In the genomic region with DNA sequence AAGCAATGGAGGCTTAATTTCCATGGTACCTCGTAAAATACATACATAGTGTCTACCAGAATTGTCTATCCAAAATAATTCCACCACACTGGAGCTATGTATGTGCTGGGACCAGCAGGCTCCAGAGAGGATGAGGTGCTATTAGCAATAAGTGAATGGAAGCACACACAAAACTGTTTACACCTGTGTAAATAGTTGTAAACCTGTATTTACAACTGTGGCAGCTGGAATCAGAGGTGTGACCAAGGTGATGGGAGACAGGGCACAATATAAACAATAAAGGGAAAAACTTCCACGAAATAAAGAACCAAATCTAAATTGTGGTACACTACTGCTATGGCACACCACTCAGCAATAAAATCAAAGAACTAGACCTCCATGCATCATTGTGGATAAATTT, we compare ENCODE assay signal across 21 cellular contexts. TPM values are rescaled to one million over a fixed set of nuclear protein-coding genes. Genes with fewer than 3 reads are reported as not detected.
DNase-seq lines count a peak whose midpoint lies in the region; ATAC-seq, FAIRE-seq and TF ChIP-seq lines count a peak whose summit lies in the region.
"Had no signal": no experiment of that assay in that cellular context is flagged by ENCODE, and none has a peak within 500 bp of the region (broad histone marks: within the 10 kb centered on the region; RNA-seq: fewer than 3 reads in every experiment).

No MANE protein-coding gene starts in this region.

- no peak for ATAC-seq in T-helper 17 cell
- no peak for ATAC-seq in stimulated activated effector memory CD8-positive, alpha-beta T cell treated with anti-CD3 and anti-CD28 coated beads, Interleukin-12 subunit alpha, Interleukin-12 subunit beta, amount 100 ng/mL, for 72 hours
- ATAC-seq in upper lobe of right lung, result no peak
- ATAC-seq in GM21360 (IDR thresholded peaks at IDR 0.05; ENCODE audit: unreplicated experiment), result no peak
- ATAC-seq: activated CD8-positive, alpha-beta T cell treated with anti-CD3 and anti-CD28 coated beads for 36 hours; right cardiac atrium; stimulated activated naive CD8-positive, alpha-beta T cell treated with anti-CD3 and anti-CD28 coated beads, Interleukin-15, Interleukin-2, amounts not matched to agents 100 U/mL and 50 U/mL, for 24 hours had no signal

- no peak for FAIRE-seq in small intestine (lab: Jason Lieb, UNC)
- FAIRE-seq: TTC549 had no signal

- H3K4me1 Mint-ChIP-seq in activated CD4-positive, alpha-beta T cell treated with anti-CD3 and anti-CD28 coated beads, Interleukin-2, amount 10 ng/mL, durations not matched to agents 7 days and 5 days, result peaks cover 34% of the 10 kb centered on the region
- peaks cover 28% of the 10 kb centered on the region for H3K4me1 Mint-ChIP-seq in T-helper 17 cell
- H3K4me1 Mint-ChIP-seq in stimulated activated effector memory CD8-positive, alpha-beta T cell treated with anti-CD3 and anti-CD28 coated beads, Interleukin-12 subunit alpha, Interleukin-12 subunit beta, amount 100 ng/mL, for 72 hours, result peaks cover 41% of the 10 kb centered on the region

- 19 to 60% (median 54%) methylated on average over 2 of the region's 2 CpGs for WGBS in small intestine, 3 donors

- DNase-seq in activated CD4-positive, alpha-beta T cell treated with anti-CD3 and anti-CD28 coated beads, Interleukin-2, amount 10 ng/mL, durations not matched to agents 7 days and 5 days, result no peak
- no peak for DNase-seq in activated CD4-positive, alpha-beta T cell treated with anti-CD3 and anti-CD28 coated beads for 48 hours
- DNase-seq in T-helper 17 cell, result no peak
- peak; percentile 23 for DNase-seq in small intestine
- no peak for DNase-seq in stimulated activated effector memory CD8-positive, alpha-beta T cell treated with anti-CD3 and anti-CD28 coated beads, Interleukin-12 subunit alpha, Interleukin-12 subunit beta, amount 100 ng/mL, for 72 hours (ENCODE audit: low spot score in 2 of 2)
- DNase-seq in upper lobe of right lung, result no peak
- DNase-seq: activated CD8-positive, alpha-beta T cell treated with anti-CD3 and anti-CD28 coated beads for 36 hours; activated naive CD8-positive, alpha-beta T cell treated with anti-CD3 and anti-CD28 coated beads, Interleukin-2, amount 10 ng/mL, durations not matched to agents 7 days and 5 days; activated T-cell treated with anti-CD3 and anti-CD28 coated beads, Interleukin-2, amount 50 U/mL, for 48 hours; brain microvascular endothelial cell; foreskin fibroblast; GOT3; NK-92 treated with Interleukin-12 subunit alpha and Interleukin-12 subunit beta, amount 100 ng/mL, for 24 hours; right cardiac atrium; stimulated activated naive CD8-positive, alpha-beta T cell treated with anti-CD3 and anti-CD28 coated beads, Interleukin-15, Interleukin-2, amounts not matched to agents 100 U/mL and 50 U/mL, for 24 hours had no signal

- intact Hi-C loops in upper lobe of right lung (cut with DNase I), result no loop called here

- H3K27ac ChIP-seq in HEK293 (ENCODE audit: extremely low read depth, low read depth, low read length) (no peak overlapping the region), small intestine (ENCODE audit: low read depth in 1 of 2, low read length in 1 of 2) (no peak overlapping the region), upper lobe of right lung (no peak overlapping the region)
- H3K27ac ChIP-seq: brain microvascular endothelial cell, SK-N-MC had no signal

- no peak overlapping the region for H3K4me3 Mint-ChIP-seq in activated CD4-positive, alpha-beta T cell treated with anti-CD3 and anti-CD28 coated beads, Interleukin-2, amount 10 ng/mL, durations not matched to agents 7 days and 5 days
- H3K4me3 Mint-ChIP-seq in T-helper 17 cell, result no peak overlapping the region
- no peak overlapping the region for H3K4me3 Mint-ChIP-seq in stimulated activated effector memory CD8-positive, alpha-beta T cell treated with anti-CD3 and anti-CD28 coated beads, Interleukin-12 subunit alpha, Interleukin-12 subunit beta, amount 100 ng/mL, for 72 hours
- H3K4me3 Mint-ChIP-seq: activated CD8-positive, alpha-beta T cell treated with anti-CD3 and anti-CD28 coated beads for 36 hours; activated naive CD8-positive, alpha-beta T cell treated with anti-CD3 and anti-CD28 coated beads, Interleukin-2, amount 10 ng/mL, durations not matched to agents 7 days and 5 days; type B pancreatic cell had no signal

- H3K27me3 Mint-ChIP-seq in activated CD4-positive, alpha-beta T cell treated with anti-CD3 and anti-CD28 coated beads, Interleukin-2, amount 10 ng/mL, durations not matched to agents 7 days and 5 days, result no peaks in the 10 kb centered on the region
- H3K27me3 Mint-ChIP-seq in T-helper 17 cell, result no peaks in the 10 kb centered on the region
- H3K27me3 Mint-ChIP-seq: activated CD8-positive, alpha-beta T cell treated with anti-CD3 and anti-CD28 coated beads for 36 hours; activated naive CD8-positive, alpha-beta T cell treated with anti-CD3 and anti-CD28 coated beads, Interleukin-2, amount 10 ng/mL, durations not matched to agents 7 days and 5 days; type B pancreatic cell had no signal

- H3K9me3 Mint-ChIP-seq in activated CD4-positive, alpha-beta T cell treated with anti-CD3 and anti-CD28 coated beads, Interleukin-2, amount 10 ng/mL, durations not matched to agents 7 days and 5 days, result peaks cover 12% of the 10 kb centered on the region
- no peaks in the 10 kb centered on the region for H3K9me3 Mint-ChIP-seq in stimulated activated effector memory CD8-positive, alpha-beta T cell treated with anti-CD3 and anti-CD28 coated beads, Interleukin-12 subunit alpha, Interleukin-12 subunit beta, amount 100 ng/mL, for 72 hours
- H3K9me3 Mint-ChIP-seq: type B pancreatic cell had no signal

- POLR2A ChIA-PET in activated CD4-positive, alpha-beta T cell treated with anti-CD3 and anti-CD28 coated beads, Interleukin-2, amount 10 ng/mL, durations not matched to agents 7 days and 5 days (lab: Charles Lee), result no interaction called here
- POLR2A ChIA-PET in HEK293 (lab: Yijun Ruan, JAX), result no interaction called here

- CTCF ChIA-PET in activated CD4-positive, alpha-beta T cell treated with anti-CD3 and anti-CD28 coated beads, Interleukin-2, amount 10 ng/mL, durations not matched to agents 7 days and 5 days (lab: Charles Lee), result no interaction called here
- CTCF ChIA-PET in HEK293 (lab: Yijun Ruan, JAX), result interaction anchor here (1.4 kb wide), 1 partner anchor 9 kb away, joined by 9 read pairs; no protein-coding TSS in a partner anchor

- no peak overlapping the region for H3K4me3 ChIP-seq in HEK293 (ENCODE audit: low read depth, low read length)
- H3K4me3 ChIP-seq in small intestine (ENCODE audit: low read depth in 1 of 2, low read length in 2 of 2), result no peak overlapping the region
- H3K4me3 ChIP-seq in upper lobe of right lung, result no peak overlapping the region
- H3K4me3 ChIP-seq: SK-N-MC had no signal

- H3K27me3 ChIP-seq in small intestine (ENCODE audit: control insufficient read depth in 2 of 2, insufficient read depth in 2 of 2, low read length in 2 of 2) (no peaks in the 10 kb centered on the region), upper lobe of right lung (no peaks in the 10 kb centered on the region)
- H3K27me3 ChIP-seq: brain microvascular endothelial cell had no signal

- peaks cover 53% of the 10 kb centered on the region for H3K36me3 Mint-ChIP-seq in activated CD4-positive, alpha-beta T cell treated with anti-CD3 and anti-CD28 coated beads, Interleukin-2, amount 10 ng/mL, durations not matched to agents 7 days and 5 days (ENCODE audit: low read depth)
- H3K36me3 Mint-ChIP-seq in T-helper 17 cell (ENCODE audit: low read depth), result peaks cover 13% of the 10 kb centered on the region
- H3K36me3 Mint-ChIP-seq in stimulated activated effector memory CD8-positive, alpha-beta T cell treated with anti-CD3 and anti-CD28 coated beads, Interleukin-12 subunit alpha, Interleukin-12 subunit beta, amount 100 ng/mL, for 72 hours, result peaks cover 38% of the 10 kb centered on the region

- peak overlapping the region; percentile 21 for H3K27ac Mint-ChIP-seq in activated CD4-positive, alpha-beta T cell treated with anti-CD3 and anti-CD28 coated beads, Interleukin-2, amount 10 ng/mL, durations not matched to agents 7 days and 5 days
- H3K27ac Mint-ChIP-seq in T-helper 17 cell, result peak overlapping the region; percentile 12
- no peak overlapping the region for H3K27ac Mint-ChIP-seq in stimulated activated effector memory CD8-positive, alpha-beta T cell treated with anti-CD3 and anti-CD28 coated beads, Interleukin-12 subunit alpha, Interleukin-12 subunit beta, amount 100 ng/mL, for 72 hours
- H3K27ac Mint-ChIP-seq: activated CD8-positive, alpha-beta T cell treated with anti-CD3 and anti-CD28 coated beads for 36 hours; activated naive CD8-positive, alpha-beta T cell treated with anti-CD3 and anti-CD28 coated beads, Interleukin-2, amount 10 ng/mL, durations not matched to agents 7 days and 5 days; type B pancreatic cell had no signal

- H3K4me1 ChIP-seq in HEK293 (ENCODE audit: control insufficient read depth, insufficient read depth, low read length) (peaks cover 12% of the 10 kb centered on the region; the same call in 1 of the 2 replicates), small intestine (ENCODE audit: control insufficient read depth in 2 of 2, insufficient read depth in 1 of 2, low read depth in 1 of 2, low read length in 1 of 2) (peaks cover 0 to 8% of the 10 kb centered on the region in 2 donors), upper lobe of right lung (peaks cover 17% of the 10 kb centered on the region)

- TF ChIP-seq CTCF in HEK293 (tag by site-specific recombination; IDR thresholded peaks at IDR 0.05), result no peak
- TF ChIP-seq CTCF in upper lobe of right lung (IDR thresholded peaks at IDR 0.05), result no peak

- H3K36me3 ChIP-seq in HEK293 (ENCODE audit: control insufficient read depth in 2 of 2, insufficient read depth in 1 of 2, low read length in 2 of 2) (peaks cover 3 to 12% of the 10 kb centered on the region in 2 experiments; a peak in 2 of 3 replicates), small intestine (ENCODE audit: control insufficient read depth in 2 of 2, insufficient read depth in 2 of 2, low read length in 2 of 2) (no peaks in the 10 kb centered on the region), upper lobe of right lung (peaks cover 9% of the 10 kb centered on the region)

- no peaks in the 10 kb centered on the region for H3K9me3 ChIP-seq in HEK293 (ENCODE audit: control insufficient read depth, insufficient read depth, low read depth, low read length)
- no peaks in the 10 kb centered on the region for H3K9me3 ChIP-seq in T-helper 17 cell (ENCODE audit: control insufficient read depth, low read length, poor library complexity, severe bottlenecking)
- H3K9me3 ChIP-seq in small intestine (ENCODE audit: control insufficient read depth, low read depth), result no peaks in the 10 kb centered on the region
- no peaks in the 10 kb centered on the region for H3K9me3 ChIP-seq in upper lobe of right lung
- H3K9me3 ChIP-seq: Caco-2 had no signal

RNA-seq across cellular contexts. Expression of a gene that starts 14.4 kb away (rescaled TPM):
- 10 to 100 TPM; 24.1 to 28.0 TPM for total RNA-seq in activated CD4-positive, alpha-beta T cell treated with anti-CD3 and anti-CD28 coated beads, Interleukin-2, amount 10 ng/mL, durations not matched to agents 7 days and 5 days
- total RNA-seq in T-helper 17 cell, result 10 to 100 TPM; 22.8 to 26.6 TPM
- polyA plus RNA-seq in small intestine, result 10 to 100 TPM; 23.0 to 26.4 (median 25.4) TPM
- 28.9 TPM for total RNA-seq in upper lobe of right lung

RNA-seq across cellular contexts. Expression of a gene that starts 14.5 kb away (rescaled TPM):
- total RNA-seq in activated CD4-positive, alpha-beta T cell treated with anti-CD3 and anti-CD28 coated beads, Interleukin-2, amount 10 ng/mL, durations not matched to agents 7 days and 5 days, result 10 to 100 TPM; 27.1 to 32.5 TPM
- 10 to 100 TPM; 14.3 to 14.4 TPM for total RNA-seq in T-helper 17 cell
- polyA plus RNA-seq in small intestine, result 10 to 100 TPM in 2 of 3 donors, 1 to 10 TPM in 1; 9.5 to 22.8 (median 12.9) TPM
- 16.2 TPM for total RNA-seq in upper lobe of right lung
